Comparison of ENCODE assay signal across 8 cellular contexts in genomic region chr2:9950521-9951271, GRCh38. TPM values are rescaled to one million over a fixed set of nuclear protein-coding genes. Genes with fewer than 3 reads are reported as not detected.
DNase-seq lines count a peak whose midpoint lies in the region; ATAC-seq, FAIRE-seq and TF ChIP-seq lines count a peak whose summit lies in the region.

No MANE protein-coding gene starts in this region.

- peak; percentile 35 for ATAC-seq in HG02885 (IDR thresholded peaks at IDR 0.05; ENCODE audit: poor library complexity, unreplicated experiment)

- H3K9me3 ChIP-seq in AG04450 (ENCODE audit: control insufficient read depth, insufficient read depth, low read length) (no peaks in the 10 kb centered on the region; the same call in 1 of the 2 replicates), keratinocyte (ENCODE audit: control insufficient read depth, low read depth, low read length) (no peaks in the 10 kb centered on the region)

- TF ChIP-seq CTCF in AG04450 (IDR thresholded peaks at IDR 0.05; ENCODE audit: low read depth, low read length) (no peak), GM13976 (IDR thresholded peaks at IDR 0.05; ENCODE audit: borderline replicate concordance, control extremely low read depth, extremely low read depth, insufficient read depth, missing control alignments) (peak; percentile 14), astrocyte of the cerebellum (IDR thresholded peaks at IDR 0.05; ENCODE audit: low read depth, low read length, missing control alignments) (no peak), keratinocyte (optimal IDR thresholded peaks at IDR 0.05 in 1 of 3, IDR thresholded peaks at IDR 0.05 in 1 of 3, conservative IDR thresholded peaks at IDR 0.05 in 1 of 3; ENCODE audit: extremely low read depth in 1 of 3, insufficient read depth in 2 of 3, low read length in 3 of 3) (no peak)

- H3K27me3 ChIP-seq in AG04450 (ENCODE audit: control insufficient read depth, insufficient read depth, low read length) = peaks cover 31% of the 10 kb centered on the region
- H3K27me3 ChIP-seq in keratinocyte (ENCODE audit: control insufficient read depth, extremely low read depth, insufficient read depth, low read length) = peaks cover 7% of the 10 kb centered on the region

- CTCF ChIA-PET in AG04450 (lab: Charles Lee) = interaction anchor here (0.6 to 1.0 kb wide), 4 partner anchors 21 to 136 kb away, joined by 3 to 5 read pairs (median 3); no protein-coding TSS in a partner anchor

- no peak for DNase-seq in AG04450 (ENCODE audit: low read depth, low spot score)
- DNase-seq in GM13976 (ENCODE audit: low spot score) = peak; percentile 81
- peak; percentile 32 for DNase-seq in RPMI7951 (ENCODE audit: low read depth)
- no peak for DNase-seq in astrocyte of the cerebellum (ENCODE audit: low read depth)
- DNase-seq in keratinocyte (ENCODE audit: low read depth, low spot score) = no peak
- peak; percentile 23 to 26 for DNase-seq in stimulated activated CD4-positive, alpha-beta T cell treated with anti-CD3 and anti-CD28 coated beads, Interleukin-2, amount 100 ng/mL, for 48 hours
- DNase-seq in NCI-H1105 treated with DMSO at 0.1 percent for 48 hours (lab: John Stamatoyannopoulos, UW) = no peak

- H3K79me2 ChIP-seq in keratinocyte (ENCODE audit: control insufficient read depth, insufficient read depth, low read length) = no peaks in the 10 kb centered on the region

- H2AFZ ChIP-seq in keratinocyte (ENCODE audit: control insufficient read depth, low read length) = peak overlapping the region; percentile 72

- H3K27ac ChIP-seq in AG04450 (ENCODE audit: low read depth, low read length) = no peak overlapping the region
- no peak overlapping the region for H3K27ac ChIP-seq in keratinocyte (ENCODE audit: control insufficient read depth, insufficient read depth, low read length)

- peaks cover 2% of the 10 kb centered on the region for H3K4me1 ChIP-seq in keratinocyte (ENCODE audit: control insufficient read depth, extremely low read depth, insufficient read depth, low read length)

- peak overlapping the region; percentile 56 for H3K9ac ChIP-seq in keratinocyte (ENCODE audit: control insufficient read depth, extremely low read depth, insufficient read depth, low read length)

- H3K9me1 ChIP-seq in keratinocyte (ENCODE audit: control insufficient read depth, extremely low read depth, insufficient read depth, low read length) = no peaks in the 10 kb centered on the region

- H4K20me1 ChIP-seq in keratinocyte (ENCODE audit: control insufficient read depth, extremely low read depth, insufficient read depth, low read length) = no peaks in the 10 kb centered on the region

- in situ Hi-C loops in GM13976 (cut with MboI; ENCODE audit: low sequenced_read_pairs, unreplicated experiment) (no loop called here), astrocyte of the cerebellum (cut with HindIII; ENCODE audit: low sequenced_read_pairs) (no loop called here)

- H3K4me2 ChIP-seq in keratinocyte (ENCODE audit: control insufficient read depth, extremely low read depth, insufficient read depth, low read depth, low read length) = peak overlapping the region; percentile 71

- H3K4me3 ChIP-seq in AG04450 (ENCODE audit: low read depth, low read length) = peak overlapping the region; percentile 59
- peak overlapping the region; percentile 42 for H3K4me3 ChIP-seq in astrocyte of the cerebellum (ENCODE audit: low read depth, low read length)
- peak overlapping the region; percentile 39 to 72 (median 59) for H3K4me3 ChIP-seq in keratinocyte (ENCODE audit: control insufficient read depth in 2 of 3, extremely low read depth in 1 of 3, insufficient read depth in 2 of 3, low read depth in 1 of 3, low read length in 3 of 3)

- POLR2A ChIA-PET in AG04450 (lab: Yijun Ruan, JAX) = no interaction called here

- H3K36me3 ChIP-seq in keratinocyte (ENCODE audit: control insufficient read depth in 2 of 2, extremely low read depth in 1 of 2, insufficient read depth in 2 of 2, low read length in 2 of 2) = no peaks in the 10 kb centered on the region

- dilution Hi-C loops in keratinocyte (cut with MboI; ENCODE audit: extremely low pct_ligation_motif_present, low sequenced_read_pairs) = no loop called here

- no peak for FAIRE-seq in keratinocyte (lab: Jason Lieb, UNC)

RNA-seq across cellular contexts. Expression of gene GRHL1, which starts 0.8 kb away (rescaled TPM):
- 0.55 and 0.64 TPM in 2 replicates for polyA plus RNA-seq in AG04450 (2011; rRNA removed)
- 1.9 and 2.2 TPM in 2 replicates for polyA minus RNA-seq in AG04450 (2011; rRNA and poly(A)+ RNA removed)
- 0.36 and 0.68 TPM in 2 replicates for total RNA-seq in RPMI7951 (2014; rRNA removed; shearing (Covaris generic))
- 2.6 to 15.1 TPM (median 7.8 TPM) in 3 replicates for polyA plus RNA-seq in keratinocyte
- polyA plus RNA-seq in keratinocyte (2011; ENCODE audit: low read depth) = 49.7 TPM
- polyA plus RNA-seq in keratinocyte (2011; cell fraction: cytosol; rRNA removed) = 2.1 and 5.7 TPM in 2 replicates
- polyA plus RNA-seq in keratinocyte (2011; cell fraction: nucleus; rRNA removed) = 12.8 and 15.7 TPM in 2 replicates
- polyA plus RNA-seq in keratinocyte (2012; ENCODE audit: low replicate concordance) = 1.8 and 56.4 TPM in 2 replicates
- 9.2 to 23.4 TPM (median 16.0 TPM) in 3 replicates for polyA minus RNA-seq in keratinocyte
- 1.3 TPM for polyA minus RNA-seq in keratinocyte (2011; cell fraction: cytosol; rRNA and poly(A)+ RNA removed)
- 11.9 TPM in 2 replicates for polyA minus RNA-seq in keratinocyte (2011; cell fraction: nucleus; rRNA and poly(A)+ RNA removed)

Comparison
In these comparisons a context has a peak if more than half of its experiments do, and no peak if none do; other contexts are left out.
1. DNase-seq: peak in GM13976 (single experiment), RPMI7951 (single experiment) and stimulated activated CD4-positive, alpha-beta T cell treated with anti-CD3 and anti-CD28 coated beads, Interleukin-2, amount 100 ng/mL, for 48 hours (2 of 2); none in AG04450 (single experiment), astrocyte of the cerebellum (single experiment), keratinocyte (single experiment) and NCI-H1105 treated with DMSO at 0.1 percent for 48 hours (single experiment).
2. Peak in every context shown above with its lines, with median percentiles within 50 percentile points of each other: H3K4me3 ChIP-seq.